Comparison of ENCODE assay signal across 22 cellular contexts in genomic region chr12:51948066-51948465, GRCh38. TPM values are rescaled to one million over a fixed set of nuclear protein-coding genes. Genes with fewer than 3 reads are reported as not detected.
"Had no signal": no experiment of that assay in that cellular context is flagged by ENCODE, and none has a peak within 500 bp of the region (broad histone marks: within the 10 kb centered on the region; RNA-seq: fewer than 3 reads in every experiment).

No MANE protein-coding gene starts in this region.

- H3K27ac ChIP-seq: gastroesophageal sphincter, heart left ventricle, hepatocyte, lower lobe of right lung, neutrophil, parathyroid adenoma, right lobe of liver, thyroid gland, vagina had no signal

- H3K4me1 ChIP-seq: right lobe of liver had no signal

- H3K27me3 ChIP-seq: gastroesophageal sphincter, heart left ventricle, hepatocyte, right lobe of liver, thyroid gland, vagina had no signal

- H3K4me2 ChIP-seq: hepatocyte had no signal

- H3K9me3 ChIP-seq: neutrophil, thyroid gland had no signal

- H3K36me3 ChIP-seq: gastroesophageal sphincter, heart left ventricle, lower lobe of right lung, neutrophil, right lobe of liver, thyroid gland, vagina had no signal

- FAIRE-seq: small intestine had no signal

- H3K9ac ChIP-seq: parathyroid adenoma had no signal

- H3K4me3 ChIP-seq: gastroesophageal sphincter, heart left ventricle, hepatocyte, lower lobe of right lung, right lobe of liver, thyroid gland, vagina had no signal

- DNase-seq: cerebellar nuclear complex; effector memory CD8-positive, alpha-beta T cell; foreskin fibroblast; heart left ventricle; left cardiac atrium; left ventricle myocardium superior; lower lobe of right lung; naive thymus-derived CD8-positive, alpha-beta T cell; stimulated activated CD4-positive, alpha-beta T cell treated with anti-CD3 and anti-CD28 coated beads, Interleukin-15, amount 100 ng/mL, for 24 hours; stimulated activated CD4-positive, alpha-beta T cell treated with anti-CD3 and anti-CD28 coated beads, Interleukin-2, amount 100 ng/mL, for 48 hours; stimulated activated naive CD4-positive, alpha-beta T cell; stimulated activated naive CD8-positive, alpha-beta T cell treated with anti-CD3 and anti-CD28 coated beads, Interleukin-15, amount 100 ng/mL, for 72 hours; thyroid gland; trophoblast cell had no signal

- H3K27ac Mint-ChIP-seq: effector memory CD8-positive, alpha-beta T cell; progenitor cell of endocrine pancreas; stimulated activated naive CD8-positive, alpha-beta T cell treated with anti-CD3 and anti-CD28 coated beads, Interleukin-15, amount 100 ng/mL, for 72 hours had no signal

- H3K4me3 Mint-ChIP-seq: effector memory CD8-positive, alpha-beta T cell; naive thymus-derived CD8-positive, alpha-beta T cell; stimulated activated naive CD8-positive, alpha-beta T cell treated with anti-CD3 and anti-CD28 coated beads, Interleukin-15, amount 100 ng/mL, for 72 hours had no signal

RNA-seq across cellular contexts. Expression of gene ACVRL1, which starts 40.8 kb away (rescaled TPM):
- total RNA-seq: naive thymus-derived CD8-positive, alpha-beta T cell; progenitor cell of endocrine pancreas had no signal
